Comparison of ENCODE assay signal across 4 cellular contexts in genomic region chr22:15515896-15516295, GRCh38. TPM values are rescaled to one million over a fixed set of nuclear protein-coding genes. Genes with fewer than 3 reads are reported as not detected.
"Had no signal": no experiment of that assay in that cellular context is flagged by ENCODE, and none has a peak within 500 bp of the region (broad histone marks: within the 10 kb centered on the region; RNA-seq: fewer than 3 reads in every experiment).

No MANE protein-coding gene starts in this region.

RNA-seq across cellular contexts. Expression of gene OR11H1, which starts 12.1 kb away (rescaled TPM):
- total RNA-seq: HepG2, HT1080, IMR-90, SJCRH30 had no signal
- polyA plus RNA-seq: HepG2, IMR-90 had no signal
